ENCODE assay signal across 8 cellular contexts in the genomic region with DNA sequence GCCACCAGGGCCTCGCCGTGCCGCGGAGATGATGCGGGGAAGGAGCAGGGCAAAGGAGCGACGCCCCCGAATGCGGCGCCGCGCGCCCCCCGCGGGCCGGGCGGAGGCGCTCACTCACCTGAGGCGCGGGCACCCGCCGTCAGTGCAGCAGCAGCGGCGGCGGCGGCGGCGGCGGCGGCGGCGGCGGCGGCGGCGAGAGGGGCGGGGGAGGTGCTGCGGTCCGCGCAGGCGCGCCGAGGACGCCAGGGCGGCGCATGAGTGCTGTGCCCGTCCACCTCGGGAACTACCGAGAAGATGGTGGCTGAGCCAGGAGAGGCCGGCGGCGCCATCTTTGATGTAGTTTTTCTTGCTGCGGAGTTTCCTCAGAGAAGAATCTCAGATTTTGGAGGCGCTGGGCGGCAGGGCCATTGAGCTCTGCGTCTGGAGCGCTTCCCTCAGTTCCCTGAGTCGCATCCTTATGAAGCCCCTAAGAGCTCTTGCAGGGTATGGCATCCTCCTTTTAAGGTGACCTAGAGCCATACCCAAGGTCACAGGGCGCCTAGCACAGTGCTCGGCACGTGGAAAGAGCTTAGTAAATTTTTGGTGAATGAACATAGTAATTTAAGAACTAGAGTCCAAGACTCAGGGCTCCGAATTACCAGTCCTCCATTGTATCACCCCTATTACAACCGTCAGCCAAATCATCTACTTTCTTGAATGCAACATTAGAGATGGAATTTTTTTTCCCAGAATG. TPM values are rescaled to one million over a fixed set of nuclear protein-coding genes. Genes with fewer than 3 reads are reported as not detected.
A peak's percentile ranks its signal among the peaks of the same experiment; 100 is the strongest.
DNase-seq lines count a peak whose midpoint lies in the region; ATAC-seq and TF ChIP-seq lines count a peak whose summit lies in the region.

Gene NDRG3 (minus strand): TSS at position 164 of the 733 bp plus-strand sequence. CDS start 24,355 bp downstream, outside the sequence.

- no TSS peak for BruUV-seq in Caco-2 (replicated peaks; lab: Mats Ljungman, UMichigan)

- H3K9me3 ChIP-seq in Caco-2 (no peaks in the 10 kb centered on the region), endodermal cell (ENCODE audit: control insufficient read depth, low read length) (no peaks in the 10 kb centered on the region), mesodermal cell (ENCODE audit: control insufficient read depth, low read length) (no peaks in the 10 kb centered on the region)

- H3K36me3 ChIP-seq in Caco-2 (ENCODE audit: control insufficient read depth, insufficient read depth, low read length) (no peaks in the 10 kb centered on the region), endodermal cell (ENCODE audit: control insufficient read depth, insufficient read depth, low read length) (peaks cover 5% of the 10 kb centered on the region), mesodermal cell (ENCODE audit: control insufficient read depth, insufficient read depth, low read length) (peaks cover 9% of the 10 kb centered on the region)

- peaks cover 21% of the 10 kb centered on the region for H3K4me1 Mint-ChIP-seq in Caco-2 (ENCODE audit: low read depth, unreplicated experiment)
- peaks cover 24% of the 10 kb centered on the region for H3K4me1 Mint-ChIP-seq in activated CD8-positive, alpha-beta memory T cell treated with anti-CD3 and anti-CD28 coated beads, Interleukin-2, amount 10 ng/mL, durations not matched to agents 7 days and 5 days
- H3K4me1 Mint-ChIP-seq in endodermal cell = peaks cover 14% of the 10 kb centered on the region

- H3K27me3 Mint-ChIP-seq in Caco-2 (ENCODE audit: insufficient read depth, unreplicated experiment) = no peaks in the 10 kb centered on the region
- H3K27me3 Mint-ChIP-seq in activated CD8-positive, alpha-beta memory T cell treated with anti-CD3 and anti-CD28 coated beads, Interleukin-2, amount 10 ng/mL, durations not matched to agents 7 days and 5 days = no peaks in the 10 kb centered on the region
- no peaks in the 10 kb centered on the region for H3K27me3 Mint-ChIP-seq in endodermal cell (ENCODE audit: insufficient read depth)

- 6 to 14% methylated on average over 10 to 63 of the region's 63 CpGs for WGBS in endodermal cell (ENCODE audit: insufficient coverage in 1 of 2, insufficient read length in 1 of 2), 2 experiments
- WGBS in mesodermal cell (ENCODE audit: insufficient coverage in 2 of 2), 2 experiments = 0 to 10% methylated on average over 18 to 36 of the region's 63 CpGs

- TF ChIP-seq CTCF in Caco-2 (IDR thresholded peaks at IDR 0.05; ENCODE audit: insufficient read depth in 1 of 2, low read depth in 1 of 2, low read length in 1 of 2, severe bottlenecking in 1 of 2, unreplicated experiment in 1 of 2) (peak in 1 of 2 experiments; percentile 7), endodermal cell (conservative IDR thresholded peaks at IDR 0.05) (peak; percentile 26)

- peak within 1 kb of the TSS; percentile 91 for H3K4me3 ChIP-seq in Caco-2 (ENCODE audit: low read depth, low read length)
- peak within 1 kb of the TSS; percentile 93 for H3K4me3 ChIP-seq in endodermal cell (ENCODE audit: low read length)
- H3K4me3 ChIP-seq in mesodermal cell (ENCODE audit: extremely low read depth, insufficient read depth, low read length, poor library complexity, severe bottlenecking) = peak within 1 kb of the TSS; percentile 58

- DNase-seq in Caco-2 (peak; percentile 99), HUDEP-2 (lab: John Stamatoyannopoulos, UW; ENCODE audit: unreplicated experiment in 76 of 76) (peak in 74 of 76 experiments; percentile 11 to 93 (median 82)), NOMO-1 treated with dmso at 0.1 percent for 144 hours (lab: John Stamatoyannopoulos, UW; ENCODE audit: unreplicated experiment) (peak; percentile 81), endodermal cell (peak; percentile 98)
- peak; percentile 96 for DNase-seq in activated CD8-positive, alpha-beta memory T cell treated with anti-CD3 and anti-CD28 coated beads, Interleukin-2, amount 10 ng/mL, durations not matched to agents 7 days and 5 days
- peak; percentile 85 for DNase-seq in stimulated activated CD8-positive, alpha-beta memory T cell treated with anti-CD3 and anti-CD28 coated beads, Interleukin-15, amount 100 ng/mL, for 4 hours (ENCODE audit: low read depth in 2 of 2)

- H3K27me3 ChIP-seq in Caco-2 (replicated peaks; ENCODE audit: control insufficient read depth, insufficient read depth, low read length) (no peaks in the 10 kb centered on the region), endodermal cell (ENCODE audit: control insufficient read depth, insufficient read depth, low read length, poor library complexity, severe bottlenecking) (no peaks in the 10 kb centered on the region)

- H3K27ac Mint-ChIP-seq in Caco-2 (ENCODE audit: unreplicated experiment) = peak within 1 kb of the TSS; percentile 77
- peak within 1 kb of the TSS; percentile 84 for H3K27ac Mint-ChIP-seq in activated CD8-positive, alpha-beta memory T cell treated with anti-CD3 and anti-CD28 coated beads, Interleukin-2, amount 10 ng/mL, durations not matched to agents 7 days and 5 days
- H3K27ac Mint-ChIP-seq in endodermal cell = peak within 1 kb of the TSS; percentile 95

- H3K9ac ChIP-seq in endodermal cell (ENCODE audit: extremely low read depth, low read length, poor library complexity, severe bottlenecking) = peak within 1 kb of the TSS; percentile 57

- ATAC-seq in GM21367 (IDR thresholded peaks at IDR 0.05; ENCODE audit: unreplicated experiment) = peak; percentile 81
- peak; percentile 99 for ATAC-seq in activated CD8-positive, alpha-beta memory T cell treated with anti-CD3 and anti-CD28 coated beads, Interleukin-2, amount 10 ng/mL, durations not matched to agents 7 days and 5 days

- H3K4me3 Mint-ChIP-seq in Caco-2 (ENCODE audit: unreplicated experiment) (peak within 1 kb of the TSS; percentile 86), endodermal cell (peak within 1 kb of the TSS; percentile 77)
- peak within 1 kb of the TSS; percentile 84 for H3K4me3 Mint-ChIP-seq in activated CD8-positive, alpha-beta memory T cell treated with anti-CD3 and anti-CD28 coated beads, Interleukin-2, amount 10 ng/mL, durations not matched to agents 7 days and 5 days

- peaks cover 20% of the 10 kb centered on the region for H3K36me3 Mint-ChIP-seq in Caco-2 (ENCODE audit: insufficient read depth, unreplicated experiment)
- H3K36me3 Mint-ChIP-seq in activated CD8-positive, alpha-beta memory T cell treated with anti-CD3 and anti-CD28 coated beads, Interleukin-2, amount 10 ng/mL, durations not matched to agents 7 days and 5 days = peaks cover 8% of the 10 kb centered on the region
- peaks cover 6% of the 10 kb centered on the region for H3K36me3 Mint-ChIP-seq in endodermal cell (ENCODE audit: low read depth)

- intact Hi-C loops in Caco-2 (cut with micrococcal nuclease; ENCODE audit: unreplicated experiment) = loop anchor here (1.0 kb wide), 2 partner anchors 8 to 27 kb away; partner anchors contain the start of gene DSN1

- POLR2A ChIA-PET in Caco-2 (lab: Charles Lee) = interaction anchor here (0.5 to 1.8 kb wide), 7 partner anchors 8 to 1302 kb away, joined by 3 to 20 read pairs (median 4); partner anchors contain the start of genes DSN1 and RAB5IF

- H3K27ac ChIP-seq in endodermal cell (ENCODE audit: low read depth, low read length) = peak within 1 kb of the TSS; percentile 49
- peak within 1 kb of the TSS; percentile 67 for H3K27ac ChIP-seq in mesodermal cell (ENCODE audit: low read depth, low read length, severe bottlenecking)

- H3K9me3 Mint-ChIP-seq in Caco-2 (ENCODE audit: unreplicated experiment) = no peaks in the 10 kb centered on the region
- no peaks in the 10 kb centered on the region for H3K9me3 Mint-ChIP-seq in activated CD8-positive, alpha-beta memory T cell treated with anti-CD3 and anti-CD28 coated beads, Interleukin-2, amount 10 ng/mL, durations not matched to agents 7 days and 5 days (ENCODE audit: low read depth)
- H3K9me3 Mint-ChIP-seq in endodermal cell = no peaks in the 10 kb centered on the region

- CTCF ChIA-PET in Caco-2 (lab: Charles Lee) = interaction anchor here (0.6 to 3.2 kb wide), 16 partner anchors 9 to 186 kb away, joined by 3 to 22 read pairs (median 5); partner anchors contain the start of genes DSN1 and RAB5IF
- CTCF ChIA-PET in activated CD8-positive, alpha-beta memory T cell treated with anti-CD3 and anti-CD28 coated beads, Interleukin-2, amount 10 ng/mL, durations not matched to agents 7 days and 5 days (lab: Charles Lee) = interaction anchor here (0.7 to 3.0 kb wide), 12 partner anchors 8 to 175 kb away, joined by 3 to 15 read pairs (median 4); partner anchors contain the start of gene RAB5IF

- H3K4me1 ChIP-seq in Caco-2 = peaks cover 12% of the 10 kb centered on the region
- H3K4me1 ChIP-seq in endodermal cell (ENCODE audit: control insufficient read depth, insufficient read depth, low read length) = no peaks in the 10 kb centered on the region
- peaks cover 16% of the 10 kb centered on the region for H3K4me1 ChIP-seq in mesodermal cell (ENCODE audit: control insufficient read depth, insufficient read depth, low read length, poor library complexity, severe bottlenecking)

RNA-seq across cellular contexts. Expression of gene NDRG3, which starts in this region (rescaled TPM):
- total RNA-seq in Caco-2 (2022) (41.5 and 47.4 TPM in 2 replicates), endodermal cell (10 to 100 TPM; 24.6 to 26.1 TPM)
- total RNA-seq in activated CD8-positive, alpha-beta memory T cell treated with anti-CD3 and anti-CD28 coated beads, Interleukin-2, amount 10 ng/mL, durations not matched to agents 7 days and 5 days = 10 to 100 TPM; 27.8 to 28.8 TPM
- 32.2 TPM for polyA plus RNA-seq in endodermal cell (2013, experiment 1 of 2)
- polyA plus RNA-seq in endodermal cell (2013, experiment 2 of 2) = 31.4 TPM
- 24.9 TPM for polyA plus RNA-seq in mesodermal cell (2013, experiment 1 of 2)
- polyA plus RNA-seq in mesodermal cell (2013, experiment 2 of 2) = 22.8 TPM

Comparison
In these comparisons a context has a peak if more than half of its experiments do, and no peak if none do; other contexts are left out.
1. Peak in every context shown above with its lines: DNase-seq, ATAC-seq, H3K4me3 ChIP-seq and H3K27ac ChIP-seq.